Comparison of ENCODE assay signal across 2 cellular contexts in the genomic region with DNA sequence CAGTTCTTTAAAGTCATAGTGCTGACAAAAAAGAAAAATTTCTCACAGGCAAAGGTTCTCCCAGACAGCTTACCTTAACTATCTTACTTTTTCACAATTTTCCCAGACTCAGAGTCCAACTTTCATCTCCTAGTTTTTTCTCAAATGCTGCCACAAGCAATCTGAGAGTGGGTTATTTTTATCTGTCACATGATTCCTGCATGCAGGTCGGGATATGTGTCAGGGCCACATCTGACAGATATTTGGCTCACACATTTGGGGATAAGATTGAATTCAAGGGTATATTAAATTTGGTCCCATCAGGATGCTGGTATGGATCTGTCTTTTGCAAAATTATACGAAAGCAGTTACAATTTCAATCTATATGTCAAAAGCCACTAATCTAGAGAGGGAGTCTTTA.
TF ChIP-seq lines count a peak whose summit lies in the region.

No MANE protein-coding gene starts in this region.

TF ChIP-seq in GM23338, 12 proteins besides CTCF, POLR2A, EP300 and RAD21:
- TF ChIP-seq, protein P1, sequence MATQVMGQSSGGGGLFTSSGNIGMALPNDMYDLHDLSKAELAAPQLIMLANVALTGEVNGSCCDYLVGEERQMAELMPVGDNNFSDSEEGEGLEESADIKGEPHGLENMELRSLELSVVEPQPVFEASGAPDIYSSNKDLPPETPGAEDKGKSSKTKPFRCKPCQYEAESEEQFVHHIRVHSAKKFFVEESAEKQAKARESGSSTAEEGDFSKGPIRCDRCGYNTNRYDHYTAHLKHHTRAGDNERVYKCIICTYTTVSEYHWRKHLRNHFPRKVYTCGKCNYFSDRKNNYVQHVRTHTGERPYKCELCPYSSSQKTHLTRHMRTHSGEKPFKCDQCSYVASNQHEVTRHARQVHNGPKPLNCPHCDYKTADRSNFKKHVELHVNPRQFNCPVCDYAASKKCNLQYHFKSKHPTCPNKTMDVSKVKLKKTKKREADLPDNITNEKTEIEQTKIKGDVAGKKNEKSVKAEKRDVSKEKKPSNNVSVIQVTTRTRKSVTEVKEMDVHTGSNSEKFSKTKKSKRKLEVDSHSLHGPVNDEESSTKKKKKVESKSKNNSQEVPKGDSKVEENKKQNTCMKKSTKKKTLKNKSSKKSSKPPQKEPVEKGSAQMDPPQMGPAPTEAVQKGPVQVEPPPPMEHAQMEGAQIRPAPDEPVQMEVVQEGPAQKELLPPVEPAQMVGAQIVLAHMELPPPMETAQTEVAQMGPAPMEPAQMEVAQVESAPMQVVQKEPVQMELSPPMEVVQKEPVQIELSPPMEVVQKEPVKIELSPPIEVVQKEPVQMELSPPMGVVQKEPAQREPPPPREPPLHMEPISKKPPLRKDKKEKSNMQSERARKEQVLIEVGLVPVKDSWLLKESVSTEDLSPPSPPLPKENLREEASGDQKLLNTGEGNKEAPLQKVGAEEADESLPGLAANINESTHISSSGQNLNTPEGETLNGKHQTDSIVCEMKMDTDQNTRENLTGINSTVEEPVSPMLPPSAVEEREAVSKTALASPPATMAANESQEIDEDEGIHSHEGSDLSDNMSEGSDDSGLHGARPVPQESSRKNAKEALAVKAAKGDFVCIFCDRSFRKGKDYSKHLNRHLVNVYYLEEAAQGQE (IDR thresholded peaks at IDR 0.05; ENCODE audit: unreplicated experiment): no peak
- TF ChIP-seq, protein P2, sequence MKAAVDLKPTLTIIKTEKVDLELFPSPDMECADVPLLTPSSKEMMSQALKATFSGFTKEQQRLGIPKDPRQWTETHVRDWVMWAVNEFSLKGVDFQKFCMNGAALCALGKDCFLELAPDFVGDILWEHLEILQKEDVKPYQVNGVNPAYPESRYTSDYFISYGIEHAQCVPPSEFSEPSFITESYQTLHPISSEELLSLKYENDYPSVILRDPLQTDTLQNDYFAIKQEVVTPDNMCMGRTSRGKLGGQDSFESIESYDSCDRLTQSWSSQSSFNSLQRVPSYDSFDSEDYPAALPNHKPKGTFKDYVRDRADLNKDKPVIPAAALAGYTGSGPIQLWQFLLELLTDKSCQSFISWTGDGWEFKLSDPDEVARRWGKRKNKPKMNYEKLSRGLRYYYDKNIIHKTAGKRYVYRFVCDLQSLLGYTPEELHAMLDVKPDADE (IDR thresholded peaks at IDR 0.05): no peak
- TF ChIP-seq POLR2AphosphoS5 (IDR thresholded peaks at IDR 0.05; ENCODE audit: low read depth) (no peak), ZNF114 (CRISPR knock-in tag; IDR thresholded peaks at IDR 0.05) (no peak), EZH2 (IDR thresholded peaks at IDR 0.05; ENCODE audit: low read depth, unreplicated experiment) (no peak), ZNF331 (CRISPR knock-in tag; IDR thresholded peaks at IDR 0.05; ENCODE audit: low read depth) (no peak), NANOG (IDR thresholded peaks at IDR 0.05; ENCODE audit: borderline replicate concordance) (no peak), CREB1 (CRISPR knock-in tag; IDR thresholded peaks at IDR 0.05; ENCODE audit: low read depth) (no peak), STAT1 (IDR thresholded peaks at IDR 0.05; ENCODE audit: unreplicated experiment) (no peak)
- TF ChIP-seq, protein P3, sequence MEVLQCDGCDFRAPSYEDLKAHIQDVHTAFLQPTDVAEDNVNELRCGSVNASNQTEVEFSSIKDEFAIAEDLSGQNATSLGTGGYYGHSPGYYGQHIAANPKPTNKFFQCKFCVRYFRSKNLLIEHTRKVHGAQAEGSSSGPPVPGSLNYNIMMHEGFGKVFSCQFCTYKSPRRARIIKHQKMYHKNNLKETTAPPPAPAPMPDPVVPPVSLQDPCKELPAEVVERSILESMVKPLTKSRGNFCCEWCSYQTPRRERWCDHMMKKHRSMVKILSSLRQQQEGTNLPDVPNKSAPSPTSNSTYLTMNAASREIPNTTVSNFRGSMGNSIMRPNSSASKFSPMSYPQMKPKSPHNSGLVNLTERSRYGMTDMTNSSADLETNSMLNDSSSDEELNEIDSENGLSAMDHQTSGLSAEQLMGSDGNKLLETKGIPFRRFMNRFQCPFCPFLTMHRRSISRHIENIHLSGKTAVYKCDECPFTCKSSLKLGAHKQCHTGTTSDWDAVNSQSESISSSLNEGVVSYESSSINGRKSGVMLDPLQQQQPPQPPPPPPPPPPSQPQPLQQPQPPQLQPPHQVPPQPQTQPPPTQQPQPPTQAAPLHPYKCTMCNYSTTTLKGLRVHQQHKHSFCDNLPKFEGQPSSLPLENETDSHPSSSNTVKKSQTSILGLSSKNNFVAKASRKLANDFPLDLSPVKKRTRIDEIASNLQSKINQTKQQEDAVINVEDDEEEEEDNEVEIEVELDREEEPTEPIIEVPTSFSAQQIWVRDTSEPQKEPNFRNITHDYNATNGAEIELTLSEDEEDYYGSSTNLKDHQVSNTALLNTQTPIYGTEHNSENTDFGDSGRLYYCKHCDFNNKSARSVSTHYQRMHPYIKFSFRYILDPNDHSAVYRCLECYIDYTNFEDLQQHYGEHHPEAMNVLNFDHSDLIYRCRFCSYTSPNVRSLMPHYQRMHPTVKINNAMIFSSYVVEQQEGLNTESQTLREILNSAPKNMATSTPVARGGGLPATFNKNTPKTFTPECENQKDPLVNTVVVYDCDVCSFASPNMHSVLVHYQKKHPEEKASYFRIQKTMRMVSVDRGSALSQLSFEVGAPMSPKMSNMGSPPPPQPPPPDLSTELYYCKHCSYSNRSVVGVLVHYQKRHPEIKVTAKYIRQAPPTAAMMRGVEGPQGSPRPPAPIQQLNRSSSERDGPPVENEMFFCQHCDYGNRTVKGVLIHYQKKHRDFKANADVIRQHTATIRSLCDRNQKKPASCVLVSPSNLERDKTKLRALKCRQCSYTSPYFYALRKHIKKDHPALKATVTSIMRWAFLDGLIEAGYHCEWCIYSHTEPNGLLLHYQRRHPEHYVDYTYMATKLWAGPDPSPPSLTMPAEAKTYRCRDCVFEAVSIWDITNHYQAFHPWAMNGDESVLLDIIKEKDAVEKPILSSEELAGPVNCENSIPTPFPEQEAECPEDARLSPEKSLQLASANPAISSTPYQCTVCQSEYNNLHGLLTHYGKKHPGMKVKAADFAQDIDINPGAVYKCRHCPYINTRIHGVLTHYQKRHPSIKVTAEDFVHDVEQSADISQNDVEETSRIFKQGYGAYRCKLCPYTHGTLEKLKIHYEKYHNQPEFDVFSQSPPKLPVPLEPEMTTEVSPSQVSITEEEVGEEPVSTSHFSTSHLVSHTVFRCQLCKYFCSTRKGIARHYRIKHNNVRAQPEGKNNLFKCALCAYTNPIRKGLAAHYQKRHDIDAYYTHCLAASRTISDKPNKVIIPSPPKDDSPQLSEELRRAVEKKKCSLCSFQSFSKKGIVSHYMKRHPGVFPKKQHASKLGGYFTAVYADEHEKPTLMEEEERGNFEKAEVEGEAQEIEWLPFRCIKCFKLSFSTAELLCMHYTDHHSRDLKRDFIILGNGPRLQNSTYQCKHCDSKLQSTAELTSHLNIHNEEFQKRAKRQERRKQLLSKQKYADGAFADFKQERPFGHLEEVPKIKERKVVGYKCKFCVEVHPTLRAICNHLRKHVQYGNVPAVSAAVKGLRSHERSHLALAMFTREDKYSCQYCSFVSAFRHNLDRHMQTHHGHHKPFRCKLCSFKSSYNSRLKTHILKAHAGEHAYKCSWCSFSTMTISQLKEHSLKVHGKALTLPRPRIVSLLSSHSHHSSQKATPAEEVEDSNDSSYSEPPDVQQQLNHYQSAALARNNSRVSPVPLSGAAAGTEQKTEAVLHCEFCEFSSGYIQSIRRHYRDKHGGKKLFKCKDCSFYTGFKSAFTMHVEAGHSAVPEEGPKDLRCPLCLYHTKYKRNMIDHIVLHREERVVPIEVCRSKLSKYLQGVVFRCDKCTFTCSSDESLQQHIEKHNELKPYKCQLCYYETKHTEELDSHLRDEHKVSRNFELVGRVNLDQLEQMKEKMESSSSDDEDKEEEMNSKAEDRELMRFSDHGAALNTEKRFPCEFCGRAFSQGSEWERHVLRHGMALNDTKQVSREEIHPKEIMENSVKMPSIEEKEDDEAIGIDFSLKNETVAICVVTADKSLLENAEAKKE (CRISPR knock-in tag; IDR thresholded peaks at IDR 0.05): no peak

TF ChIP-seq in K562, 482 proteins besides CTCF, POLR2A, EP300 and RAD21:
- TF ChIP-seq NCOR1 (IDR thresholded peaks at IDR 0.05): no peak
- TF ChIP-seq NFRKB (IDR thresholded peaks at IDR 0.05; ENCODE audit: low read depth): no peak
- TF ChIP-seq, protein P4, sequence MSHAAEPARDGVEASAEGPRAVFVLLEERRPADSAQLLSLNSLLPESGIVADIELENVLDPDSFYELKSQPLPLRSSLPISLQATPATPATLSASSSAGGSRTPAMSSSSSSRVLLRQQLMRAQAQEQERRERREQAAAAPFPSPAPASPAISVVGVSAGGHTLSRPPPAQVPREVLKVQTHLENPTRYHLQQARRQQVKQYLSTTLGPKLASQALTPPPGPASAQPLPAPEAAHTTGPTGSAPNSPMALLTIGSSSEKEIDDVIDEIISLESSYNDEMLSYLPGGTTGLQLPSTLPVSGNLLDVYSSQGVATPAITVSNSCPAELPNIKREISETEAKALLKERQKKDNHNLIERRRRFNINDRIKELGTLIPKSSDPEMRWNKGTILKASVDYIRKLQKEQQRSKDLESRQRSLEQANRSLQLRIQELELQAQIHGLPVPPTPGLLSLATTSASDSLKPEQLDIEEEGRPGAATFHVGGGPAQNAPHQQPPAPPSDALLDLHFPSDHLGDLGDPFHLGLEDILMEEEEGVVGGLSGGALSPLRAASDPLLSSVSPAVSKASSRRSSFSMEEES (CRISPR knock-in tag; IDR thresholded peaks at IDR 0.05): peak; percentile 79
- TF ChIP-seq SMAD3 (CRISPR knock-in tag; conservative IDR thresholded peaks at IDR 0.05): no peak
- no peak for TF ChIP-seq SOX6 (IDR thresholded peaks at IDR 0.05)
- TF ChIP-seq ZNF184 (CRISPR knock-in tag; IDR thresholded peaks at IDR 0.05): no peak
- TF ChIP-seq, protein P5, sequence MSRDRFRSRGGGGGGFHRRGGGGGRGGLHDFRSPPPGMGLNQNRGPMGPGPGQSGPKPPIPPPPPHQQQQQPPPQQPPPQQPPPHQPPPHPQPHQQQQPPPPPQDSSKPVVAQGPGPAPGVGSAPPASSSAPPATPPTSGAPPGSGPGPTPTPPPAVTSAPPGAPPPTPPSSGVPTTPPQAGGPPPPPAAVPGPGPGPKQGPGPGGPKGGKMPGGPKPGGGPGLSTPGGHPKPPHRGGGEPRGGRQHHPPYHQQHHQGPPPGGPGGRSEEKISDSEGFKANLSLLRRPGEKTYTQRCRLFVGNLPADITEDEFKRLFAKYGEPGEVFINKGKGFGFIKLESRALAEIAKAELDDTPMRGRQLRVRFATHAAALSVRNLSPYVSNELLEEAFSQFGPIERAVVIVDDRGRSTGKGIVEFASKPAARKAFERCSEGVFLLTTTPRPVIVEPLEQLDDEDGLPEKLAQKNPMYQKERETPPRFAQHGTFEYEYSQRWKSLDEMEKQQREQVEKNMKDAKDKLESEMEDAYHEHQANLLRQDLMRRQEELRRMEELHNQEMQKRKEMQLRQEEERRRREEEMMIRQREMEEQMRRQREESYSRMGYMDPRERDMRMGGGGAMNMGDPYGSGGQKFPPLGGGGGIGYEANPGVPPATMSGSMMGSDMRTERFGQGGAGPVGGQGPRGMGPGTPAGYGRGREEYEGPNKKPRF (IDR thresholded peaks at IDR 0.05; ENCODE audit: low read depth, low read length): no peak
- no peak for TF ChIP-seq ZNF354B (CRISPR knock-in tag; IDR thresholded peaks at IDR 0.05)
- TF ChIP-seq RAD51 (IDR thresholded peaks at IDR 0.05; ENCODE audit: borderline replicate concordance, low read depth): 0 out of 2 replicates have a peak, but pooled peaks have one; percentile 22
TF ChIP-seq in K562: peak in this region for 2.
